Comparison of ENCODE assay signal across 8 cellular contexts in the genomic region with DNA sequence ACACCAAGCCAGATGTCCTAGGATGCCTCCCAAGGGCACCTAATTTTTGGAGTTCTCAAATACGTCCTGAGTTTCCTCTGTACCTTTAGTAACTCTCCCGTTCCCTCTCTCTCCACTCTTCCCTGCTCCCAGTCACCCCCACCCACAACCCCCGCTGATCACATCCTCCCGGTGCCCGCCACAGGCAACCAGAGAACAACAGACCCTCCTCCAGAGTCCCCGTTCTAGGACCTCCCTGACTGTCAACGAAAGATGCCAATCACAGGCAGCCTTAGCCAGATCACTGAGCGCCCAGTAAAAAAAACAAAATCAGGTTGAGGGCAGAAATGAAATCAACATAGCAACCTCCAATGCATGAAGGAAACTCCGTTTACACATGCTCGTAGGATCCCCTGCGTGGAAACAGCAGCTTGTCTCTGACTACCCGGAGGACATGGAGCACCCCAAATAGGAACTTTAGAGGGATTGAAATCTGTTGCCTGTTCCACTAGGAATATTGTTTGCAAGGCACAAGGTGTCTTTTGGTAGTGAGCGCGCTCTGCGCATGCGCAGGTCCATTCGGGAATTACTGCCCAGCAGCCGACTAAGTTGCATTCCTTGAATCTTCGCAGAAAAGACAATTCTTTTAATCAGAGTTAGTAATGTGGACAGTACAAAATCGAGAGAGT. TPM values are rescaled to one million over a fixed set of nuclear protein-coding genes. Genes with fewer than 3 reads are reported as not detected.
A peak's percentile ranks its signal among the peaks of the same experiment; 100 is the strongest.
DNase-seq lines count a peak whose midpoint lies in the region; ATAC-seq and TF ChIP-seq lines count a peak whose summit lies in the region.

A gene (plus strand): TSS at position 557 of the 668 bp plus-strand sequence.

- DNase-seq in DMS 273 (lab: John Stamatoyannopoulos, UW; ENCODE audit: unreplicated experiment) (peak; percentile 54), DMS 273 treated with DMSO at 0.1 percent for 48 hours (lab: John Stamatoyannopoulos, UW) (no peak), colonic mucosa (peak; percentile 74), kidney tubule cell (ENCODE audit: low spot score) (peak; percentile 61), smooth muscle cell of the brain vasculature (ENCODE audit: low read depth, low spot score) (peak; percentile 40), NOMO-1 treated with DMSO at 0.1 percent for 48 hours (lab: John Stamatoyannopoulos, UW; ENCODE audit: unreplicated experiment) (no peak)

- no peak for TF ChIP-seq CTCF in colonic mucosa (IDR thresholded peaks at IDR 0.05)

- peak; percentile 52 for ATAC-seq in SK-N-SH treated with all-trans-retinoic acid at 6 μM for 48 hours
- ATAC-seq in GM19351 (IDR thresholded peaks at IDR 0.05; ENCODE audit: unreplicated experiment), result no peak

- no peaks in the 10 kb centered on the region for H3K36me3 ChIP-seq in colonic mucosa

- no peaks in the 10 kb centered on the region for H3K9me3 ChIP-seq in colonic mucosa

- H3K27me3 ChIP-seq in colonic mucosa, result no peaks in the 10 kb centered on the region

- intact Hi-C loops in colonic mucosa (cut with DNase I), result loop anchor here (5.0 to 10.0 kb wide), 2 partner anchors 96 to 184 kb away; no protein-coding TSS in a partner anchor

- peak within 1 kb of the TSS in 1 of 2 donors; percentile 35 for H3K9ac ChIP-seq in colonic mucosa (ENCODE audit: low read depth in 2 of 2, low read length in 2 of 2)

- H3K27ac ChIP-seq in colonic mucosa, result no peak within 1 kb of the TSS

- H3K4me3 ChIP-seq in colonic mucosa, result peak within 1 kb of the TSS; percentile 46

- peaks cover 3% of the 10 kb centered on the region for H3K4me1 ChIP-seq in colonic mucosa

TF ChIP-seq in SK-N-SH treated with all-trans-retinoic acid at 6 μM for 48 hours, 23 proteins besides CTCF, POLR2A, EP300 and RAD21:
- no peak for TF ChIP-seq CSDC2 (CRISPR knock-in tag; IDR thresholded peaks at IDR 0.05)
- no peak for TF ChIP-seq ZNF8 (CRISPR knock-in tag; IDR thresholded peaks at IDR 0.05)
- no peak for TF ChIP-seq ZFP30 (CRISPR knock-in tag; IDR thresholded peaks at IDR 0.05)
- no peak for TF ChIP-seq BACH2 (CRISPR knock-in tag; IDR thresholded peaks at IDR 0.05; ENCODE audit: borderline replicate concordance)
- TF ChIP-seq, protein P1, sequence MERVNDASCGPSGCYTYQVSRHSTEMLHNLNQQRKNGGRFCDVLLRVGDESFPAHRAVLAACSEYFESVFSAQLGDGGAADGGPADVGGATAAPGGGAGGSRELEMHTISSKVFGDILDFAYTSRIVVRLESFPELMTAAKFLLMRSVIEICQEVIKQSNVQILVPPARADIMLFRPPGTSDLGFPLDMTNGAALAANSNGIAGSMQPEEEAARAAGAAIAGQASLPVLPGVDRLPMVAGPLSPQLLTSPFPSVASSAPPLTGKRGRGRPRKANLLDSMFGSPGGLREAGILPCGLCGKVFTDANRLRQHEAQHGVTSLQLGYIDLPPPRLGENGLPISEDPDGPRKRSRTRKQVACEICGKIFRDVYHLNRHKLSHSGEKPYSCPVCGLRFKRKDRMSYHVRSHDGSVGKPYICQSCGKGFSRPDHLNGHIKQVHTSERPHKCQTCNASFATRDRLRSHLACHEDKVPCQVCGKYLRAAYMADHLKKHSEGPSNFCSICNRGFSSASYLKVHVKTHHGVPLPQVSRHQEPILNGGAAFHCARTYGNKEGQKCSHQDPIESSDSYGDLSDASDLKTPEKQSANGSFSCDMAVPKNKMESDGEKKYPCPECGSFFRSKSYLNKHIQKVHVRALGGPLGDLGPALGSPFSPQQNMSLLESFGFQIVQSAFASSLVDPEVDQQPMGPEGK (CRISPR knock-in tag; IDR thresholded peaks at IDR 0.05; ENCODE audit: borderline replicate concordance), result no peak
- no peak for TF ChIP-seq RARB (CRISPR knock-in tag; IDR thresholded peaks at IDR 0.05)
- TF ChIP-seq, protein P2, sequence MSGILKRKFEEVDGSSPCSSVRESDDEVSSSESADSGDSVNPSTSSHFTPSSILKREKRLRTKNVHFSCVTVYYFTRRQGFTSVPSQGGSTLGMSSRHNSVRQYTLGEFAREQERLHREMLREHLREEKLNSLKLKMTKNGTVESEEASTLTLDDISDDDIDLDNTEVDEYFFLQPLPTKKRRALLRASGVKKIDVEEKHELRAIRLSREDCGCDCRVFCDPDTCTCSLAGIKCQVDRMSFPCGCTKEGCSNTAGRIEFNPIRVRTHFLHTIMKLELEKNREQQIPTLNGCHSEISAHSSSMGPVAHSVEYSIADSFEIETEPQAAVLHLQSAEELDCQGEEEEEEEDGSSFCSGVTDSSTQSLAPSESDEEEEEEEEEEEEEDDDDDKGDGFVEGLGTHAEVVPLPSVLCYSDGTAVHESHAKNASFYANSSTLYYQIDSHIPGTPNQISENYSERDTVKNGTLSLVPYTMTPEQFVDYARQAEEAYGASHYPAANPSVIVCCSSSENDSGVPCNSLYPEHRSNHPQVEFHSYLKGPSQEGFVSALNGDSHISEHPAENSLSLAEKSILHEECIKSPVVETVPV (CRISPR knock-in tag; IDR thresholded peaks at IDR 0.05), result no peak
- no peak for TF ChIP-seq OSR1 (CRISPR knock-in tag; IDR thresholded peaks at IDR 0.05)

RNA-seq across cellular contexts. Expression of the gene that starts here (rescaled TPM):
- total RNA-seq in colonic mucosa, result under 1 TPM in 1 of 2 donors, not detected in 1; 0.82 TPM

Comparison
In these comparisons a context has a peak if more than half of its experiments do, and no peak if none do; other contexts are left out.
1. DNase-seq: peak in DMS 273 (single experiment), kidney tubule cell (single experiment) and smooth muscle cell of the brain vasculature (single experiment); none in DMS 273 treated with DMSO at 0.1 percent for 48 hours (single experiment) and NOMO-1 treated with DMSO at 0.1 percent for 48 hours (single experiment).
2. Peak in DNase-seq and H3K4me3 ChIP-seq in colonic mucosa; RNA of the gene not detected or under 1 TPM.